In genomic region chr9:116868212-116868611, GRCh38 we compare ENCODE assay signal across 18 cellular contexts.
A peak's percentile ranks its signal among the peaks of the same experiment; 100 is the strongest.
DNase-seq lines count a peak whose midpoint lies in the region; ATAC-seq, FAIRE-seq and TF ChIP-seq lines count a peak whose summit lies in the region.
"Had no signal": no experiment of that assay in that cellular context is flagged by ENCODE, and none has a peak within 500 bp of the region (broad histone marks: within the 10 kb centered on the region; RNA-seq: fewer than 3 reads in every experiment).

No MANE protein-coding gene starts in this region.

- H2AK5ac ChIP-seq in H9 (ENCODE audit: insufficient read length, low read length), result no peak overlapping the region

- SMC1A ChIA-PET in GM12878 (lab: Charles Lee; ENCODE audit: uncharacterized antibody, unreplicated experiment), result interaction anchor here (1.5 kb wide), 1 partner anchor 8 kb away, joined by 3 read pairs; no protein-coding TSS in a partner anchor

- H2BK120ac ChIP-seq in H9 (ENCODE audit: low read depth, low read length, poor library complexity, severe bottlenecking), result no peak overlapping the region

- H3K4me1 Mint-ChIP-seq in H9, result peaks cover 11 to 13% of the 10 kb centered on the region in 2 experiments
- no peaks in the 10 kb centered on the region for H3K4me1 Mint-ChIP-seq in nephron
- H3K4me1 Mint-ChIP-seq in activated CD8-positive, alpha-beta memory T cell treated with anti-CD3 and anti-CD28 coated beads, Interleukin-2, amount 10 ng/mL, durations not matched to agents 7 days and 5 days, result no peaks in the 10 kb centered on the region
- no peaks in the 10 kb centered on the region for H3K4me1 Mint-ChIP-seq in CD8-positive, alpha-beta memory T cell

- no peaks in the 10 kb centered on the region for H4K20me1 ChIP-seq in H9 (ENCODE audit: control insufficient read depth, insufficient read depth, insufficient read length)
- H4K20me1 ChIP-seq in GM12878 (ENCODE audit: control insufficient read depth, insufficient read depth), result no peaks in the 10 kb centered on the region

- H4K91ac ChIP-seq in H9 (ENCODE audit: insufficient read length, low read depth, low read length), result no peak overlapping the region

- H3K56ac ChIP-seq in H9 (ENCODE audit: insufficient read length, low read depth, low read length), result no peak overlapping the region

- H4K5ac ChIP-seq in H9 (ENCODE audit: insufficient read length, low read depth, low read length), result no peak overlapping the region

- H2AFZ ChIP-seq in H9 (ENCODE audit: low read length), result no peak overlapping the region
- H2AFZ ChIP-seq in GM12878 (ENCODE audit: control insufficient read depth, low read depth, low read length), result no peak overlapping the region

- no peak overlapping the region for H3K4me3 ChIP-seq in GM12878
- no peak overlapping the region for H3K4me3 ChIP-seq in transverse colon
- no peak overlapping the region for H3K4me3 ChIP-seq in CD8-positive, alpha-beta memory T cell (ENCODE audit: low read length)
- H3K4me3 ChIP-seq: upper lobe of left lung had no signal

- no TSS peak for BruUV-seq in GM12878 (replicated peaks; lab: Mats Ljungman, UMichigan)

- TF ChIP-seq EP300 in GM12878 (IDR thresholded peaks at IDR 0.05; ENCODE audit: borderline replicate concordance in 1 of 2, control insufficient read depth in 1 of 2, low read depth in 2 of 2, low read length in 2 of 2) (no peak), transverse colon (IDR thresholded peaks at IDR 0.05; ENCODE audit: low read depth) (no peak)

- no peaks in the 10 kb centered on the region for H3K79me2 ChIP-seq in H9 (ENCODE audit: insufficient read depth, low read length)
- no peaks in the 10 kb centered on the region for H3K79me2 ChIP-seq in GM12878 (ENCODE audit: control insufficient read depth, insufficient read depth, low read length)

- no peak overlapping the region for H3T11ph ChIP-seq in H9 (ENCODE audit: low read length)

- no peak for TF ChIP-seq CTCF in H9 (conservative IDR thresholded peaks at IDR 0.05)
- no peak for TF ChIP-seq CTCF in GM12878 (IDR thresholded peaks at IDR 0.05 in 2 of 3, conservative IDR thresholded peaks at IDR 0.05 in 1 of 3; ENCODE audit: control insufficient read depth in 2 of 3, extremely low read depth in 1 of 3, insufficient read depth in 1 of 3, low read depth in 3 of 3, low read length in 3 of 3)
- TF ChIP-seq CTCF in nephron (IDR thresholded peaks at IDR 0.05; ENCODE audit: unreplicated experiment in 3 of 3), result no peak
- TF ChIP-seq CTCF in transverse colon (IDR thresholded peaks at IDR 0.05), result no peak

- no peak overlapping the region for H2BK12ac ChIP-seq in H9 (ENCODE audit: insufficient read length, low read depth, low read length)

- ATAC-seq in GM18870 (IDR thresholded peaks at IDR 0.05; ENCODE audit: unreplicated experiment) (peak; percentile 82), GM12878 (peak; percentile 96)
- ATAC-seq in activated CD8-positive, alpha-beta memory T cell treated with anti-CD3 and anti-CD28 coated beads, Interleukin-2, amount 10 ng/mL, durations not matched to agents 7 days and 5 days, result no peak

- no peak for FAIRE-seq in GM12878 (lab: Jason Lieb, UNC)
- FAIRE-seq: endothelial cell of umbilical vein had no signal

- no peaks in the 10 kb centered on the region for H3K23me2 ChIP-seq in H9 (ENCODE audit: insufficient read length, low read depth, low read length, poor library complexity, severe bottlenecking)

- H3K4ac ChIP-seq in H9 (ENCODE audit: low read depth, low read length), result no peak overlapping the region

- RAD21 ChIA-PET in GM12878 (lab: Charles Lee; ENCODE audit: unreplicated experiment), result no interaction called here

- no peak overlapping the region for H3K14ac ChIP-seq in H9 (ENCODE audit: insufficient read depth, low read length)

- H2BK5ac ChIP-seq in H9 (ENCODE audit: insufficient read length, low read length), result no peak overlapping the region

- H3K36me3 ChIP-seq in GM12878 (ENCODE audit: control insufficient read depth in 2 of 2, insufficient read depth in 2 of 2, low read length in 1 of 2) (no peaks in the 10 kb centered on the region), transverse colon (no peaks in the 10 kb centered on the region)
- no peaks in the 10 kb centered on the region for H3K36me3 ChIP-seq in CD8-positive, alpha-beta memory T cell (ENCODE audit: insufficient read depth, low read length)
- H3K36me3 ChIP-seq: upper lobe of left lung had no signal

- H3K36me3 Mint-ChIP-seq in H9 (ENCODE audit: insufficient read depth in 1 of 3, low read depth in 3 of 3) (peaks cover 0 to 2% (median 0%) of the 10 kb centered on the region in 3 experiments; a peak in 2 of 7 replicates), nephron (ENCODE audit: low read depth) (no peaks in the 10 kb centered on the region)
- no peaks in the 10 kb centered on the region for H3K36me3 Mint-ChIP-seq in activated CD8-positive, alpha-beta memory T cell treated with anti-CD3 and anti-CD28 coated beads, Interleukin-2, amount 10 ng/mL, durations not matched to agents 7 days and 5 days
- no peaks in the 10 kb centered on the region for H3K36me3 Mint-ChIP-seq in CD8-positive, alpha-beta memory T cell
- H3K36me3 Mint-ChIP-seq: mesothelial cell of epicardium had no signal

- CTCF ChIA-PET in GM12878 (lab: Yijun Ruan, JAX), result interaction anchor here (1.0 kb wide), 1 partner anchor 133 kb away, joined by 3 read pairs; no protein-coding TSS in a partner anchor
- CTCF ChIA-PET in activated CD8-positive, alpha-beta memory T cell treated with anti-CD3 and anti-CD28 coated beads, Interleukin-2, amount 10 ng/mL, durations not matched to agents 7 days and 5 days (lab: Charles Lee), result interaction anchor here (0.9 kb wide), 1 partner anchor 14 kb away, joined by 3 read pairs; no protein-coding TSS in a partner anchor
- CTCF ChIA-PET in CD8-positive, alpha-beta memory T cell (lab: Charles Lee), result no interaction called here

- H3K27ac ChIP-seq in H9 (ENCODE audit: insufficient read length, low read depth, low read length) (no peak overlapping the region), GM12878 (ENCODE audit: control insufficient read depth, insufficient read depth) (no peak overlapping the region), transverse colon (no peak overlapping the region)
- H3K27ac ChIP-seq in CD8-positive, alpha-beta memory T cell (ENCODE audit: low read depth, low read length), result no peak overlapping the region
- H3K27ac ChIP-seq: upper lobe of left lung had no signal

- intact Hi-C loops in GM12878 (cut with micrococcal nuclease; ENCODE audit: unreplicated experiment), result no loop called here
- intact Hi-C loops in transverse colon (cut with DNase I; ENCODE audit: low total_unique reads), result loop anchor here (10.0 kb wide), 1 partner anchor 133 kb away; no protein-coding TSS in a partner anchor

- no peak overlapping the region for H3K4me3 Mint-ChIP-seq in H9
- no peak overlapping the region for H3K4me3 Mint-ChIP-seq in nephron
- no peak overlapping the region for H3K4me3 Mint-ChIP-seq in activated CD8-positive, alpha-beta memory T cell treated with anti-CD3 and anti-CD28 coated beads, Interleukin-2, amount 10 ng/mL, durations not matched to agents 7 days and 5 days
- no peak overlapping the region for H3K4me3 Mint-ChIP-seq in CD8-positive, alpha-beta memory T cell
- H3K4me3 Mint-ChIP-seq: mesothelial cell of epicardium had no signal

- no peak overlapping the region for H3K23ac ChIP-seq in H9 (ENCODE audit: insufficient read length, low read depth, low read length)

- POLR2A ChIA-PET in GM12878 (lab: Charles Lee), result no interaction called here
- POLR2A ChIA-PET in CD8-positive, alpha-beta memory T cell (lab: Charles Lee), result no interaction called here

- H3K27me3 ChIP-seq in H9 (ENCODE audit: insufficient read depth, low read length), result no peaks in the 10 kb centered on the region
- no peaks in the 10 kb centered on the region for H3K27me3 ChIP-seq in GM12878 (replicated peaks in 1 of 2; ENCODE audit: control insufficient read depth in 2 of 2, insufficient read depth in 2 of 2, low read length in 1 of 2)
- H3K27me3 ChIP-seq in transverse colon, result no peaks in the 10 kb centered on the region
- no peaks in the 10 kb centered on the region for H3K27me3 ChIP-seq in CD8-positive, alpha-beta memory T cell (ENCODE audit: insufficient read depth, low read length, poor library complexity, severe bottlenecking)
- H3K27me3 ChIP-seq: upper lobe of left lung had no signal

- in situ Hi-C loops in GM12878 (cut with MboI) (no loop called here), transverse colon (cut with MboI; ENCODE audit: low pct_ligation_motif_present in 1 of 4, low pct_unique_long_range_greater_than_20kb in 1 of 4, low sequenced_read_pairs in 3 of 4) (no loop called here)

- no peak overlapping the region for H3K18ac ChIP-seq in H9 (ENCODE audit: insufficient read length, low read depth, low read length)

- H3K9me3 Mint-ChIP-seq in H9 (peaks cover 0 to 4% of the 10 kb centered on the region in 2 experiments; a peak in 1 of 5 replicates), nephron (no peaks in the 10 kb centered on the region)
- no peaks in the 10 kb centered on the region for H3K9me3 Mint-ChIP-seq in activated CD8-positive, alpha-beta memory T cell treated with anti-CD3 and anti-CD28 coated beads, Interleukin-2, amount 10 ng/mL, durations not matched to agents 7 days and 5 days (ENCODE audit: low read depth)
- peaks cover 0 to 2% (median 0%) of the 10 kb centered on the region in 5 donors for H3K9me3 Mint-ChIP-seq in CD8-positive, alpha-beta memory T cell
- H3K9me3 Mint-ChIP-seq: mesothelial cell of epicardium had no signal

- H3K4me1 ChIP-seq in H9 (ENCODE audit: insufficient read depth, low read length), result peaks cover 3% of the 10 kb centered on the region; the same call in 1 of the 2 replicates
- H3K4me1 ChIP-seq in GM12878 (ENCODE audit: control insufficient read depth, insufficient read depth, low read length), result no peaks in the 10 kb centered on the region; the same call in 1 of the 2 replicates
- H3K4me1 ChIP-seq in transverse colon, result no peaks in the 10 kb centered on the region
- H3K4me1 ChIP-seq in CD8-positive, alpha-beta memory T cell (ENCODE audit: insufficient read depth, low read length), result no peaks in the 10 kb centered on the region
- H3K4me1 ChIP-seq: upper lobe of left lung had no signal

- TF ChIP-seq RAD21 in GM12878 (IDR thresholded peaks at IDR 0.05; ENCODE audit: insufficient read depth, low read depth, low read length), result no peak

- H3K27ac Mint-ChIP-seq in H9, result 0 out of 7 replicates have a peak overlapping the region, but pooled peaks of 2 of the 3 experiments have one; percentile 37 to 63
- H3K27ac Mint-ChIP-seq in nephron, result peak overlapping the region; percentile 11 to 79 (median 34)
- no peak overlapping the region for H3K27ac Mint-ChIP-seq in activated CD8-positive, alpha-beta memory T cell treated with anti-CD3 and anti-CD28 coated beads, Interleukin-2, amount 10 ng/mL, durations not matched to agents 7 days and 5 days
- no peak overlapping the region for H3K27ac Mint-ChIP-seq in CD8-positive, alpha-beta memory T cell
- H3K27ac Mint-ChIP-seq: mesothelial cell of epicardium had no signal

- H2BK20ac ChIP-seq in H9 (ENCODE audit: low read depth, low read length, poor library complexity, severe bottlenecking), result no peak overlapping the region

- no peak for DNase-seq in H9
- no peak for DNase-seq in GM12878 (ENCODE audit: low read depth, low spot score)
- DNase-seq in activated CD8-positive, alpha-beta memory T cell treated with anti-CD3 and anti-CD28 coated beads, Interleukin-2, amount 10 ng/mL, durations not matched to agents 7 days and 5 days, result no peak
- DNase-seq in transverse colon, result no peak
- no peak for DNase-seq in CD8-positive, alpha-beta memory T cell
- DNase-seq in NCI-H2171 treated with DMSO at 0.1 percent for 48 hours (lab: John Stamatoyannopoulos, UW), result no peak
- DNase-seq: activated CD4-positive, alpha-beta T cell treated with anti-CD3 and anti-CD28 coated beads, Interleukin-2, amount 50 U/mL, for 48 hours; activated T-cell treated with anti-CD3 and anti-CD28 coated beads, Interleukin-2, amount 50 U/mL, for 48 hours; amniotic stem cell; Kasumi-1; NCI-H1436; NCI-H526; occipital lobe; upper lobe of left lung had no signal

- TF ChIP-seq POLR2A in GM12878 (IDR thresholded peaks at IDR 0.05; ENCODE audit: low read depth, low read length) (no peak), transverse colon (IDR thresholded peaks at IDR 0.05) (no peak)

- H3K79me1 ChIP-seq in H9 (ENCODE audit: insufficient read depth, low read depth, low read length, poor library complexity, severe bottlenecking), result no peaks in the 10 kb centered on the region

- no CpG with 5 or more reads among the region's 3 CpGs for WGBS in H9 (ENCODE audit: extremely low coverage, insufficient read length, low lambda C conversion rate)
- WGBS in GM12878 (ENCODE audit: insufficient coverage, insufficient replicate concordance, low lambda C conversion rate, missing lambda C conversion rate), result 18% methylated on average over 3 of the region's 3 CpGs
- 33 to 47% methylated on average over 1 to 3 of the region's 3 CpGs for WGBS in transverse colon (ENCODE audit: low coverage in 1 of 2), 2 donors

- H3K9me3 ChIP-seq in H9 (ENCODE audit: control insufficient read depth, low read depth, low read length) (no peaks in the 10 kb centered on the region), GM12878 (replicated peaks; ENCODE audit: control insufficient read depth, insufficient read depth, low read length) (no peaks in the 10 kb centered on the region), transverse colon (no peaks in the 10 kb centered on the region)
- H3K9me3 ChIP-seq in CD8-positive, alpha-beta memory T cell (ENCODE audit: low read length), result no peaks in the 10 kb centered on the region
- H3K9me3 ChIP-seq: upper lobe of left lung had no signal

- no peak overlapping the region for H4K8ac ChIP-seq in H9 (replicated peaks; ENCODE audit: insufficient read length, low read depth, low read length)

- H3K9ac ChIP-seq in H9 (ENCODE audit: extremely low read depth, insufficient read length, low read length) (no peak overlapping the region), GM12878 (ENCODE audit: control insufficient read depth, insufficient read depth, low read length) (no peak overlapping the region)

- no peak overlapping the region for H2BK15ac ChIP-seq in H9 (ENCODE audit: low read depth, low read length)

- no peaks in the 10 kb centered on the region for H3K27me3 Mint-ChIP-seq in H9 (ENCODE audit: low read depth)
- H3K27me3 Mint-ChIP-seq in nephron (ENCODE audit: low read depth), result peaks cover 3% of the 10 kb centered on the region
- no peaks in the 10 kb centered on the region for H3K27me3 Mint-ChIP-seq in activated CD8-positive, alpha-beta memory T cell treated with anti-CD3 and anti-CD28 coated beads, Interleukin-2, amount 10 ng/mL, durations not matched to agents 7 days and 5 days
- H3K27me3 Mint-ChIP-seq in CD8-positive, alpha-beta memory T cell, result peaks cover 4 to 6% of the 10 kb centered on the region in 2 donors

- H3K4me2 ChIP-seq in H9 (ENCODE audit: insufficient read depth, insufficient read length, low read length) (no peak overlapping the region), GM12878 (ENCODE audit: control insufficient read depth, insufficient read depth) (no peak overlapping the region)

Comparison
In these comparisons a context has a peak if more than half of its experiments do, and no peak if none do; other contexts are left out.
1. H3K27ac Mint-ChIP-seq: peak in H9 (2 of 3) and nephron (3 of 3); none in activated CD8-positive, alpha-beta memory T cell treated with anti-CD3 and anti-CD28 coated beads, Interleukin-2, amount 10 ng/mL, durations not matched to agents 7 days and 5 days (single experiment) and CD8-positive, alpha-beta memory T cell (0 of 8).